In genomic region chr2:153568105-153568504, GRCh38 we compare ENCODE assay signal across 17 cellular contexts.
"Had no signal": no experiment of that assay in that cellular context is flagged by ENCODE, and none has a peak within 500 bp of the region (broad histone marks: within the 10 kb centered on the region; RNA-seq: fewer than 3 reads in every experiment).

No MANE protein-coding gene starts in this region.

- H2AFZ ChIP-seq: parathyroid adenoma had no signal

- ATAC-seq: lower lobe of right lung; natural killer cell; stimulated activated effector memory CD8-positive, alpha-beta T cell treated with anti-CD3 and anti-CD28 coated beads, Interleukin-12 subunit alpha, Interleukin-12 subunit beta, amount 100 ng/mL, for 72 hours had no signal

- DNase-seq: dermis blood vessel endothelial cell; effector memory CD4-positive, alpha-beta T cell; head of caudate nucleus; kidney; left ventricle myocardium inferior; lower lobe of right lung; natural killer cell; sigmoid colon; stimulated activated CD4-positive, alpha-beta T cell treated with anti-CD3 and anti-CD28 coated beads, Interleukin-2, amount 100 ng/mL, for 24 hours; stimulated activated CD4-positive, alpha-beta T cell treated with anti-CD3 and anti-CD28 coated beads, Interleukin-4, amount 100 ng/mL, for 24 hours; stimulated activated naive CD4-positive, alpha-beta T cell treated with Interleukin-2 at 50 U/mL for 16 hours; stomach; thyroid gland had no signal

- H3K27ac ChIP-seq: coronary artery, left ventricle myocardium inferior, lower lobe of right lung, neutrophil, parathyroid adenoma, sigmoid colon, stomach, thyroid gland had no signal

- H3K4me3 ChIP-seq: coronary artery, left ventricle myocardium inferior, lower lobe of right lung, sigmoid colon, stomach, thyroid gland had no signal

- H3K9me3 ChIP-seq: left ventricle myocardium inferior, lower lobe of right lung, neutrophil, sigmoid colon, stomach, thyroid gland had no signal

- H3K79me2 ChIP-seq: parathyroid adenoma had no signal

- H3K4me1 ChIP-seq: left ventricle myocardium inferior, lower lobe of right lung, parathyroid adenoma, sigmoid colon, stomach, thyroid gland had no signal

- H3K27me3 ChIP-seq: neutrophil, sigmoid colon, stomach, thyroid gland had no signal

- H3K9ac ChIP-seq: parathyroid adenoma had no signal

- H3K36me3 ChIP-seq: left ventricle myocardium inferior, lower lobe of right lung, neutrophil, sigmoid colon, stomach, thyroid gland had no signal
